Comparison of ENCODE assay signal across 34 cellular contexts in genomic region chr13:74322562-74322961, GRCh38.
"Had no signal": no experiment of that assay in that cellular context is flagged by ENCODE, and none has a peak within 500 bp of the region (broad histone marks: within the 10 kb centered on the region; RNA-seq: fewer than 3 reads in every experiment).

No MANE protein-coding gene starts in this region.

- DNase-seq: Karpas-422, Kasumi-1, MG63, MM.1S, MV-4-11, NCI-H1048, NCI-H1092, NCI-H1092 treated with DMSO at 0.1 percent for 48 hours, NCI-H1105, NCI-H1105 treated with DMSO at 0.1 percent for 48 hours, NCI-H1417, NCI-H1417 treated with DMSO at 0.1 percent for 48 hours, NCI-H1436 treated with DMSO at 0.1 percent for 48 hours, NCI-H146, NCI-H1694, NCI-H1694 treated with DMSO at 0.1 percent for 48 hours, NCI-H187, NCI-H187 treated with DMSO at 0.1 percent for 48 hours, NCI-H1930, NCI-H2029, NCI-H2029 treated with DMSO at 0.1 percent for 48 hours, NCI-H2081, NCI-H2081 treated with DMSO at 0.1 percent for 48 hours, NCI-H2107, NCI-H2171, NCI-H2171 treated with DMSO at 0.1 percent for 48 hours, NCI-H2227 treated with DMSO at 0.1 percent for 48 hours, NCI-H226, NCI-H345, NCI-H446, NCI-H446 treated with DMSO at 0.1 percent for 48 hours, NCI-H510A, NCI-H510A treated with DMSO at 0.1 percent for 48 hours, NCI-H524 had no signal
